16 cellular contexts compared by ENCODE assay signal in the genomic region with DNA sequence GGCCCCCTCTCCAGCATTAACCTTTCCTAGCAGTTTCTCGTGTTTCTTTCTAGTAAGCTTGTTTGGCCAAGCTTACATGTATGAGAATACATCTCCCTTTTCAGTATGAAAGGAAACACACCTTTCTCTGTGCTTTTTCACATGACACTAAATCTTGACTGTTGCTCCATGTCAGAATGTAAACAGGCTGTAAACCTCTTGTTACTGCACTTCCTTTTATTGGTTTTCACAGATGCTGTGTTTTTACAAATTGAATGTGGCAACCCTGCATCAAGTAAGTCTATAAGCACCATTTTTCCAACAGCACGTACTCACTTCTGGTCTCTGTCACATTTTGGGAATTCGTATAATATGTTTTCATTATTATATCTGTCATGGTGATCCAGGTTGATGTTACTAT. TPM values are rescaled to one million over a fixed set of nuclear protein-coding genes. Genes with fewer than 3 reads are reported as not detected.
DNase-seq lines count a peak whose midpoint lies in the region; ATAC-seq and TF ChIP-seq lines count a peak whose summit lies in the region.
"Had no signal": no experiment of that assay in that cellular context is flagged by ENCODE, and none has a peak within 500 bp of the region (broad histone marks: within the 10 kb centered on the region; RNA-seq: fewer than 3 reads in every experiment).

No MANE protein-coding gene starts in this region.

- H3K36me3 ChIP-seq in CD8-positive, alpha-beta T cell (ENCODE audit: insufficient read depth, low read length): no peaks in the 10 kb centered on the region
- H3K36me3 ChIP-seq in IMR-90 (ENCODE audit: control insufficient read depth, insufficient read depth, low read length): peaks cover 8% of the 10 kb centered on the region
- H3K36me3 ChIP-seq: breast epithelium had no signal

- TF ChIP-seq POLR2A in IMR-90 (IDR thresholded peaks at IDR 0.05; ENCODE audit: low read depth, low read length): no peak

- H2BK20ac ChIP-seq in IMR-90 (ENCODE audit: low read depth, low read length): no peak overlapping the region

- H3K4me1 ChIP-seq in CD8-positive, alpha-beta T cell (ENCODE audit: insufficient read depth, low read length): peaks cover 31% of the 10 kb centered on the region
- peaks cover 2% of the 10 kb centered on the region; the same call in 1 of the 2 replicates for H3K4me1 ChIP-seq in IMR-90 (ENCODE audit: control insufficient read depth, insufficient read depth, low read length)
- H3K4me1 ChIP-seq: breast epithelium had no signal

- 83% methylated on average over 1 of the region's 3 CpGs; no CpG with 5 or more reads in 1 of the 2 experiments for WGBS in IMR-90 (ENCODE audit: extremely low coverage in 2 of 2, insufficient read length in 1 of 2), 2 experiments

- DNase-seq in CD8-positive, alpha-beta T cell: no peak
- no peak for DNase-seq in IMR-90
- no peak for DNase-seq in activated CD4-positive, alpha-beta memory T cell treated with anti-CD3 and anti-CD28 coated beads for 36 hours
- no peak for DNase-seq in natural killer cell
- no peak for DNase-seq in SW480 (ENCODE audit: low spot score)
- DNase-seq in HCEC 1CT: no peak
- DNase-seq in A172 (ENCODE audit: low spot score): no peak
- DNase-seq: DMS 273 treated with DMSO at 0.1 percent for 48 hours; erythroblast; KG1; mammary epithelial cell; posterior cingulate gyrus; stimulated activated CD4-positive, alpha-beta T cell treated with anti-CD3 and anti-CD28 coated beads, Interleukin-2, amount 100 ng/mL, for 48 hours; stomach had no signal

- no peaks in the 10 kb centered on the region for H3K27me3 ChIP-seq in CD8-positive, alpha-beta T cell (ENCODE audit: insufficient read depth, low read length)
- H3K27me3 ChIP-seq in IMR-90 (ENCODE audit: control insufficient read depth, insufficient read depth, low read length): no peaks in the 10 kb centered on the region
- H3K27me3 ChIP-seq: breast epithelium, stomach had no signal

- H2BK15ac ChIP-seq in IMR-90 (ENCODE audit: low read depth, low read length): no peak overlapping the region

- peak overlapping the region; percentile 58 for H3K27ac Mint-ChIP-seq in CD8-positive, alpha-beta T cell
- H3K27ac Mint-ChIP-seq in activated CD4-positive, alpha-beta memory T cell treated with anti-CD3 and anti-CD28 coated beads for 36 hours: peak overlapping the region; percentile 1
- peak overlapping the region; percentile 94 to 99 for H3K27ac Mint-ChIP-seq in natural killer cell

- H3K9ac ChIP-seq in IMR-90 (ENCODE audit: low read depth, low read length): no peak overlapping the region

- H3K27ac ChIP-seq in CD8-positive, alpha-beta T cell (ENCODE audit: low read depth, low read length): no peak overlapping the region
- H3K27ac ChIP-seq in IMR-90 (ENCODE audit: insufficient read depth, low read length): no peak overlapping the region

- no peak for TF ChIP-seq CTCF in CD8-positive, alpha-beta T cell (IDR thresholded peaks at IDR 0.05)
- no peak for TF ChIP-seq CTCF in IMR-90 (conservative IDR thresholded peaks at IDR 0.05; ENCODE audit: low read depth, low read length)
- no peak for TF ChIP-seq CTCF in natural killer cell (IDR thresholded peaks at IDR 0.05)

- H2BK120ac ChIP-seq in IMR-90 (ENCODE audit: low read depth, low read length): no peak overlapping the region

- no peaks in the 10 kb centered on the region for H3K9me3 Mint-ChIP-seq in CD8-positive, alpha-beta T cell
- H3K9me3 Mint-ChIP-seq in activated CD4-positive, alpha-beta memory T cell treated with anti-CD3 and anti-CD28 coated beads for 36 hours: no peaks in the 10 kb centered on the region
- H3K9me3 Mint-ChIP-seq in natural killer cell: no peaks in the 10 kb centered on the region

- H3K79me1 ChIP-seq in IMR-90 (ENCODE audit: low read depth in 1 of 2, low read length in 2 of 2): peaks cover 16 to 26% of the 10 kb centered on the region in 2 experiments

- H2AK9ac ChIP-seq in IMR-90 (replicated peaks; ENCODE audit: low read depth, low read length, poor library complexity): no peak overlapping the region

- in situ Hi-C loops in IMR-90 (cut with MboI; ENCODE audit: low sequenced_read_pairs): no loop called here

- no peaks in the 10 kb centered on the region for H3K27me3 Mint-ChIP-seq in CD8-positive, alpha-beta T cell (ENCODE audit: low read depth)
- H3K27me3 Mint-ChIP-seq in activated CD4-positive, alpha-beta memory T cell treated with anti-CD3 and anti-CD28 coated beads for 36 hours: no peaks in the 10 kb centered on the region
- H3K27me3 Mint-ChIP-seq in natural killer cell (ENCODE audit: low read depth in 2 of 2): no peaks in the 10 kb centered on the region

- H3K9me1 ChIP-seq in IMR-90 (ENCODE audit: insufficient read depth, low read length): peaks cover 4% of the 10 kb centered on the region; the same call in 1 of the 2 replicates

- peaks cover 14% of the 10 kb centered on the region for H3K36me3 Mint-ChIP-seq in CD8-positive, alpha-beta T cell
- H3K36me3 Mint-ChIP-seq in activated CD4-positive, alpha-beta memory T cell treated with anti-CD3 and anti-CD28 coated beads for 36 hours: peaks cover 18% of the 10 kb centered on the region
- no peaks in the 10 kb centered on the region for H3K36me3 Mint-ChIP-seq in natural killer cell

- CTCF ChIA-PET in CD8-positive, alpha-beta T cell (lab: Charles Lee): interaction anchor here (0.6 to 1.2 kb wide), 3 partner anchors 13 to 390 kb away, joined by 3 to 5 read pairs (median 3); no protein-coding TSS in a partner anchor
- CTCF ChIA-PET in IMR-90 (lab: Yijun Ruan, JAX): interaction anchor here (0.7 kb wide), 1 partner anchor 87 kb away, joined by 3 read pairs; no protein-coding TSS in a partner anchor
- CTCF ChIA-PET in activated CD4-positive, alpha-beta memory T cell treated with anti-CD3 and anti-CD28 coated beads for 36 hours (lab: Charles Lee): interaction anchor here (1.1 to 2.1 kb wide), 2 partner anchors 17 to 28 kb away, joined by 3 to 12 read pairs; no protein-coding TSS in a partner anchor

- H3K4ac ChIP-seq in IMR-90 (ENCODE audit: low read depth, low read length): no peak overlapping the region

- H4K20me1 ChIP-seq in IMR-90 (ENCODE audit: insufficient read depth, low read length): peaks cover 18% of the 10 kb centered on the region

- no peak overlapping the region for H4K91ac ChIP-seq in IMR-90 (ENCODE audit: insufficient read depth, low read depth, low read length)

- H3K9me3 ChIP-seq in CD8-positive, alpha-beta T cell (ENCODE audit: low read length): no peaks in the 10 kb centered on the region
- no peaks in the 10 kb centered on the region for H3K9me3 ChIP-seq in IMR-90 (ENCODE audit: control insufficient read depth, insufficient read depth, low read length)
- H3K9me3 ChIP-seq: breast epithelium, stomach had no signal

- POLR2A ChIA-PET in CD8-positive, alpha-beta T cell (lab: Charles Lee): interaction anchor here (0.7 to 1.4 kb wide), 3 partner anchors 18 to 37 kb away, joined by 3 to 8 read pairs (median 4); no protein-coding TSS in a partner anchor
- POLR2A ChIA-PET in IMR-90 (lab: Charles Lee; ENCODE audit: unreplicated experiment): no interaction called here
- POLR2A ChIA-PET in activated CD4-positive, alpha-beta memory T cell treated with anti-CD3 and anti-CD28 coated beads for 36 hours (lab: Charles Lee): interaction anchor here (1.7 kb wide), 1 partner anchor 73 kb away, joined by 6 read pairs; a partner anchor contains a TSS

- no peak overlapping the region for H2BK5ac ChIP-seq in IMR-90 (ENCODE audit: low read depth, low read length, poor library complexity, severe bottlenecking)

- no peak overlapping the region for H2AK5ac ChIP-seq in IMR-90 (ENCODE audit: low read depth, low read length)

- H3K4me3 ChIP-seq in CD8-positive, alpha-beta T cell (ENCODE audit: low read depth, low read length): no peak overlapping the region
- H3K4me3 ChIP-seq in IMR-90 (ENCODE audit: insufficient read depth, low read depth, low read length): no peak overlapping the region

- H2AFZ ChIP-seq in IMR-90 (replicated peaks; ENCODE audit: low read length, poor library complexity): no peak overlapping the region

- H3K56ac ChIP-seq in IMR-90 (ENCODE audit: extremely low read depth, insufficient read depth, low read length): no peak overlapping the region

- intact Hi-C loops in CD8-positive, alpha-beta T cell (cut with DNase I, micrococcal nuclease): loop anchor here in 1 of 2 experiments (10.0 kb wide), 1 partner anchor 1462 kb away; a partner anchor contains a TSS
- intact Hi-C loops in IMR-90 (cut with micrococcal nuclease) (loop anchor here (5.0 kb wide), 2 partner anchors 36 to 74 kb away; a partner anchor contains a TSS), natural killer cell (cut with micrococcal nuclease) (loop anchor here (2.0 kb wide), 1 partner anchor 98 kb away; no protein-coding TSS in a partner anchor)
- intact Hi-C loops in activated CD4-positive, alpha-beta memory T cell treated with anti-CD3 and anti-CD28 coated beads for 36 hours (cut with micrococcal nuclease): loop anchor here (5.0 kb wide), 1 partner anchor 1526 kb away; a partner anchor contains a TSS

- no peak overlapping the region for H3K18ac ChIP-seq in IMR-90 (ENCODE audit: low read depth, low read length)

- no peak for ATAC-seq in CD8-positive, alpha-beta T cell
- ATAC-seq in IMR-90 (ENCODE audit: low read depth) (no peak), natural killer cell (no peak), GM18858 (IDR thresholded peaks at IDR 0.05; ENCODE audit: unreplicated experiment) (no peak)

- BruUV-seq in IMR-90 (replicated peaks; lab: Mats Ljungman, UMichigan): no TSS peak

- H3K23ac ChIP-seq in IMR-90 (ENCODE audit: low read depth, low read length): peak overlapping the region; percentile 61

- no peak overlapping the region for H4K5ac ChIP-seq in IMR-90 (ENCODE audit: low read depth, low read length)

- H3K14ac ChIP-seq in IMR-90 (replicated peaks; ENCODE audit: low read depth, low read length): no peak overlapping the region

- H3K4me3 Mint-ChIP-seq in CD8-positive, alpha-beta T cell: no peak overlapping the region
- H3K4me3 Mint-ChIP-seq in activated CD4-positive, alpha-beta memory T cell treated with anti-CD3 and anti-CD28 coated beads for 36 hours: no peak overlapping the region
- no peak overlapping the region for H3K4me3 Mint-ChIP-seq in natural killer cell

- dilution Hi-C loops in IMR-90 (cut with HindIII; ENCODE audit: low sequenced_read_pairs, unreplicated experiment): no loop called here

- TF ChIP-seq RAD21 in IMR-90 (IDR thresholded peaks at IDR 0.05; ENCODE audit: low read length): no peak

- H3K4me2 ChIP-seq in IMR-90 (ENCODE audit: low read depth, low read length): no peak overlapping the region

- peaks cover 32% of the 10 kb centered on the region for H3K4me1 Mint-ChIP-seq in CD8-positive, alpha-beta T cell (ENCODE audit: low read depth)
- peaks cover 26% of the 10 kb centered on the region for H3K4me1 Mint-ChIP-seq in activated CD4-positive, alpha-beta memory T cell treated with anti-CD3 and anti-CD28 coated beads for 36 hours (ENCODE audit: low read depth)
- H3K4me1 Mint-ChIP-seq in natural killer cell: peaks cover 34 to 41% of the 10 kb centered on the region in 2 donors

- no peak overlapping the region for H4K8ac ChIP-seq in IMR-90 (ENCODE audit: low read depth in 2 of 2, low read length in 2 of 2)

RNA-seq across cellular contexts. Expression of a gene that starts 2.2 kb away (rescaled TPM):
- 100 to 1,000 TPM; 131 to 133 TPM for total RNA-seq in CD8-positive, alpha-beta T cell
- total RNA-seq in IMR-90 (2012; rRNA removed): 345 and 552 TPM in 2 replicates
- 216 and 233 TPM in 2 replicates for polyA plus RNA-seq in IMR-90 (2012; rRNA removed)
- polyA plus RNA-seq in IMR-90 (2012; cell fraction: cytosol; rRNA removed): 37.1 and 61.3 TPM in 2 replicates
- polyA plus RNA-seq in IMR-90 (2012; cell fraction: nucleus; rRNA removed; ENCODE audit: low replicate concordance): 10.6 and 62.2 TPM in 2 replicates
- total RNA-seq in activated CD4-positive, alpha-beta memory T cell treated with anti-CD3 and anti-CD28 coated beads for 36 hours: 100 to 1,000 TPM; 531 to 534 TPM
- total RNA-seq in natural killer cell: 100 to 1,000 TPM; 233 to 291 (median 260) TPM
- total RNA-seq in A172 (2014; rRNA removed; shearing (Covaris generic)): 1,115 and 1,359 TPM in 2 replicates

RNA-seq across cellular contexts. Expression of a gene that starts 15.8 kb away (rescaled TPM):
- under 1 TPM in 1 of 2 experiments, not detected in 1; 0.44 TPM for total RNA-seq in CD8-positive, alpha-beta T cell
- total RNA-seq in IMR-90 (2012; rRNA removed) (0.18 TPM in 1 of 2 replicates, not detected in the other), natural killer cell (not detected)
- not detected in 2 replicates for polyA plus RNA-seq in IMR-90 (2012; rRNA removed)
- polyA plus RNA-seq in IMR-90 (2012; cell fraction: cytosol; rRNA removed): not detected in 2 replicates
- not detected in 2 replicates for polyA plus RNA-seq in IMR-90 (2012; cell fraction: nucleus; rRNA removed; ENCODE audit: low replicate concordance)
- under 1 TPM; 0.61 to 0.67 TPM for total RNA-seq in activated CD4-positive, alpha-beta memory T cell treated with anti-CD3 and anti-CD28 coated beads for 36 hours
- total RNA-seq in A172 (2014; rRNA removed; shearing (Covaris generic)): not detected in 2 replicates
- total RNA-seq: breast epithelium, stomach had no signal
- polyA plus RNA-seq: mammary epithelial cell had no signal

RNA-seq across cellular contexts. Expression of a gene that starts 36.0 kb away (rescaled TPM):
- 10 to 100 TPM; 23.4 to 26.9 TPM for total RNA-seq in CD8-positive, alpha-beta T cell
- total RNA-seq in IMR-90 (2012; rRNA removed) (4.7 TPM in 2 replicates), natural killer cell (10 to 100 TPM; 28.8 to 45.4 (median 37.6) TPM)
- 10.2 and 20.4 TPM in 2 replicates for polyA plus RNA-seq in IMR-90 (2012; rRNA removed)
- polyA plus RNA-seq in IMR-90 (2012; cell fraction: cytosol; rRNA removed): 4.5 and 7.3 TPM in 2 replicates
- 13.3 and 15.0 TPM in 2 replicates for polyA plus RNA-seq in IMR-90 (2012; cell fraction: nucleus; rRNA removed; ENCODE audit: low replicate concordance)
- 10 to 100 TPM; 20.3 to 22.2 TPM for total RNA-seq in activated CD4-positive, alpha-beta memory T cell treated with anti-CD3 and anti-CD28 coated beads for 36 hours
- total RNA-seq in A172 (2014; rRNA removed; shearing (Covaris generic)): 18.1 and 18.9 TPM in 2 replicates

Comparison
In these comparisons a context has a peak if more than half of its experiments do, and no peak if none do; other contexts are left out.
1. H3K27ac Mint-ChIP-seq: peak in every context shown above with its lines; median percentile 96 in natural killer cell; 58 in CD8-positive, alpha-beta T cell; 1 in activated CD4-positive, alpha-beta memory T cell treated with anti-CD3 and anti-CD28 coated beads for 36 hours.